ENCODE assay signal across 18 cellular contexts in genomic region chr11:33358150-33358831, GRCh38. TPM values are rescaled to one million over a fixed set of nuclear protein-coding genes. Genes with fewer than 3 reads are reported as not detected.
DNase-seq lines count a peak whose midpoint lies in the region; ATAC-seq and TF ChIP-seq lines count a peak whose summit lies in the region.
"Had no signal": no experiment of that assay in that cellular context is flagged by ENCODE, and none has a peak within 500 bp of the region (broad histone marks: within the 10 kb centered on the region; RNA-seq: fewer than 3 reads in every experiment).

No MANE protein-coding gene starts in this region.

- H3K27me3 ChIP-seq in left ventricle myocardium inferior (ENCODE audit: low read depth) (no peaks in the 10 kb centered on the region), heart left ventricle (no peaks in the 10 kb centered on the region), upper lobe of right lung (no peaks in the 10 kb centered on the region)
- H3K27me3 ChIP-seq: BLaER1 treated with 17β-estradiol and CSF1 and Interleukin-3, amounts not matched to agents 10 nM and 100 nM had no signal

- no peak for DNase-seq in Right ventricle myocardium superior
- no peak for DNase-seq in left ventricle myocardium inferior
- peak; percentile 9 for DNase-seq in NB4 (ENCODE audit: low read depth)
- DNase-seq in heart left ventricle, result no peak
- DNase-seq in upper lobe of right lung, result no peak
- DNase-seq in kidney tubule cell (ENCODE audit: low spot score), result no peak
- DNase-seq in cerebellar cortex (ENCODE audit: low spot score), result no peak
- no peak for DNase-seq in NCI-H1417 (lab: John Stamatoyannopoulos, UW)
- DNase-seq: DMS79, GM23248, HCEC 1CT, NCI-H1417 treated with DMSO at 0.1 percent for 48 hours, NCI-H187 treated with DMSO at 0.1 percent for 48 hours, NCI-H226, NCI-H524 treated with DMSO at 0.1 percent for 48 hours, PC-3, RPMI8226 had no signal

- TF ChIP-seq POLR2A in NB4 (IDR thresholded peaks at IDR 0.05; ENCODE audit: extremely low read depth, insufficient read length), result no peak
- no peak for TF ChIP-seq POLR2A in heart left ventricle (IDR thresholded peaks at IDR 0.05)

- H3K4me1 ChIP-seq in left ventricle myocardium inferior (peaks cover 11% of the 10 kb centered on the region), heart left ventricle (peaks cover 0 to 15% (median 2%) of the 10 kb centered on the region in 12 donors), upper lobe of right lung (no peaks in the 10 kb centered on the region)

- ATAC-seq in Right ventricle myocardium superior (ENCODE audit: poor library complexity) (peak; percentile 72), heart left ventricle (peak; percentile 29 to 69 (median 64)), upper lobe of right lung (peak; percentile 38)
- ATAC-seq: PC-3 had no signal

- H3K36me3 ChIP-seq in left ventricle myocardium inferior (peaks cover 26% of the 10 kb centered on the region), heart left ventricle (peaks cover 0 to 42% (median 34%) of the 10 kb centered on the region in 9 donors), upper lobe of right lung (peaks cover 39% of the 10 kb centered on the region)

- WGBS in heart left ventricle, 4 donors, result 46 to 57% (median 48%) methylated on average over 4 of the region's 4 CpGs

- H3K4me3 ChIP-seq in left ventricle myocardium inferior (no peak overlapping the region), NB4 (ENCODE audit: low read depth, low read length) (no peak overlapping the region), heart left ventricle (no peak overlapping the region), upper lobe of right lung (no peak overlapping the region)
- H3K4me3 ChIP-seq: BLaER1 treated with 17β-estradiol and CSF1 and Interleukin-3, amounts not matched to agents 10 nM and 100 nM; GM23248 had no signal

- intact Hi-C loops in Right ventricle myocardium superior (cut with DNase I) (no loop called here), left ventricle myocardium inferior (cut with micrococcal nuclease) (no loop called here), heart left ventricle (cut with DNase I) (no loop called here), upper lobe of right lung (cut with DNase I) (no loop called here)

- TF ChIP-seq CTCF in left ventricle myocardium inferior (IDR thresholded peaks at IDR 0.05; ENCODE audit: borderline replicate concordance) (no peak), NB4 (IDR thresholded peaks at IDR 0.05; ENCODE audit: low read depth, low read length) (no peak), heart left ventricle (IDR thresholded peaks at IDR 0.05) (no peak), upper lobe of right lung (IDR thresholded peaks at IDR 0.05) (no peak)

- H3K27ac ChIP-seq in left ventricle myocardium inferior (replicated peaks) (no peak overlapping the region), heart left ventricle (no peak overlapping the region), upper lobe of right lung (no peak overlapping the region)
- H3K27ac ChIP-seq: BLaER1 treated with 17β-estradiol and CSF1 and Interleukin-3, amounts not matched to agents 10 nM and 100 nM; GM23248 had no signal

- H3K9me3 ChIP-seq in left ventricle myocardium inferior (replicated peaks) (no peaks in the 10 kb centered on the region), heart left ventricle (no peaks in the 10 kb centered on the region), upper lobe of right lung (no peaks in the 10 kb centered on the region)
- H3K9me3 ChIP-seq: BLaER1 treated with 17β-estradiol and CSF1 and Interleukin-3, amounts not matched to agents 10 nM and 100 nM had no signal

RNA-seq across cellular contexts. Expression of gene KIAA1549L, which starts 17.6 kb away (rescaled TPM):
- total RNA-seq in Right ventricle myocardium superior (0.05 TPM), left ventricle myocardium inferior (0.14 TPM), heart left ventricle (under 1 TPM; 0.05 to 0.98 (median 0.19) TPM), upper lobe of right lung (not detected)
- polyA plus RNA-seq in heart left ventricle, result under 1 TPM; 0.04 to 0.06 TPM
